Comparison of ENCODE assay signal across 17 cellular contexts in the genomic region with DNA sequence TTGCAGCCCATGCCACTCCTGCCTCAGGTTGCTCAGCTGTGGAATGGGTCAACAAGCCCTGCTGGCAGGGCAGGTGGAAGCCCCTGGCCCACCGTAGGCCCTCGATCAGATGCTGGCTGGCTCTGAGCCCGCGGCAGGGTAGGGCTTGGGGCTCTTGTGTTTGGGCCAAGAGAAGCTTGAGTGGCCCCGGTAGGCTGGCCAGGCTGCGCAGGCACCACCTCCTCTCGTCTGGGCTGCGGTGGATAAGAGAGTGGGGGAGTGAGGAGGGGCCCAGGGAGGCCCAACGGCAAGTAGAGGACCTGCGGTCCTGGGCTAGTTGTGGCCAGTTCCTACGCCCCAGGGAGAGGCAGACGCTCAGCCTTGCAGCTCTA.
DNase-seq lines count a peak whose midpoint lies in the region; ATAC-seq, FAIRE-seq and TF ChIP-seq lines count a peak whose summit lies in the region.
"Had no signal": no experiment of that assay in that cellular context is flagged by ENCODE, and none has a peak within 500 bp of the region (broad histone marks: within the 10 kb centered on the region; RNA-seq: fewer than 3 reads in every experiment).

No MANE protein-coding gene starts in this region.

- H2AFZ ChIP-seq in HepG2 (ENCODE audit: low read length) (no peak overlapping the region), neuronal stem cell (ENCODE audit: low read length) (peak overlapping the region; percentile 89)

- H3K27me3 ChIP-seq in HepG2 (ENCODE audit: control insufficient read depth in 1 of 2, insufficient read depth in 2 of 2, low read length in 2 of 2), result peaks cover 2 to 32% of the 10 kb centered on the region in 2 experiments; a peak in 3 of 5 replicates
- no peaks in the 10 kb centered on the region for H3K27me3 ChIP-seq in right lobe of liver
- peaks cover 0 to 43% (median 7%) of the 10 kb centered on the region in 3 experiments for H3K27me3 ChIP-seq in neuronal stem cell (ENCODE audit: control insufficient read depth in 3 of 3, insufficient read depth in 3 of 3, low read depth in 1 of 3, low read length in 3 of 3)
- H3K27me3 ChIP-seq in aorta (ENCODE audit: control insufficient read depth in 1 of 2, insufficient read depth in 2 of 2, low read length in 1 of 2), result no peaks in the 10 kb centered on the region
- H3K27me3 ChIP-seq: BLaER1 treated with 17β-estradiol and CSF1 and Interleukin-3, amounts not matched to agents 10 nM and 100 nM; Peyer's patch had no signal

- no peaks in the 10 kb centered on the region for H3K79me1 ChIP-seq in neuronal stem cell (ENCODE audit: low read depth, low read length)

- no peak overlapping the region for H3K14ac ChIP-seq in neuronal stem cell (ENCODE audit: low read length)

- ATAC-seq in HepG2, result no peak
- no peak for ATAC-seq in right lobe of liver
- ATAC-seq in aorta (ENCODE audit: low FRiP score), result peak; percentile 16
- ATAC-seq: CD8-positive, alpha-beta T cell had no signal

- H3K4me1 ChIP-seq in HepG2 (ENCODE audit: insufficient read depth, low read length), result no peaks in the 10 kb centered on the region
- H3K4me1 ChIP-seq in right lobe of liver, result no peaks in the 10 kb centered on the region
- peaks cover 10 to 14% of the 10 kb centered on the region in 2 donors for H3K4me1 ChIP-seq in neuronal stem cell (ENCODE audit: control insufficient read depth in 2 of 2, insufficient read depth in 1 of 2, low read depth in 1 of 2, low read length in 2 of 2)
- no peaks in the 10 kb centered on the region for H3K4me1 ChIP-seq in aorta (ENCODE audit: control insufficient read depth in 1 of 2, insufficient read depth in 2 of 2, low read length in 2 of 2)
- H3K4me1 ChIP-seq: Peyer's patch had no signal

- CTCF ChIA-PET in HepG2 (lab: Yijun Ruan, JAX; ENCODE audit: low intra/inter-chr PET ratio, low total read pairs), result interaction anchor here (0.6 to 1.6 kb wide), 4 partner anchors 179 to 376 kb away, joined by 3 to 9 read pairs (median 4); no protein-coding TSS in a partner anchor

- WGBS in HepG2 (ENCODE audit: low lambda C conversion rate), result 54% methylated on average over 9 of the region's 12 CpGs
- WGBS in right lobe of liver (ENCODE audit: insufficient coverage, low coverage, low lambda C conversion rate, missing lambda C conversion rate), result no CpG with 5 or more reads among the region's 12 CpGs
- WGBS in neuronal stem cell (ENCODE audit: extremely low coverage in 2 of 2, insufficient read length in 2 of 2, insufficient replicate concordance in 1 of 2), 2 donors, result no CpG with 5 or more reads among the region's 12 CpGs
- 62 to 63% methylated on average over 12 of the region's 12 CpGs for WGBS in aorta, 2 donors

- TF ChIP-seq RAD21 in HepG2 (CRISPR knock-in tag; IDR thresholded peaks at IDR 0.05), result no peak

- H2BK12ac ChIP-seq in neuronal stem cell (ENCODE audit: low read length), result no peak overlapping the region

- no peak overlapping the region for H2BK120ac ChIP-seq in neuronal stem cell (ENCODE audit: low read depth, low read length)

- peak overlapping the region; percentile 77 for H2BK5ac ChIP-seq in neuronal stem cell (ENCODE audit: low read length)

- H4K20me1 ChIP-seq in HepG2 (ENCODE audit: insufficient read depth, low read length), result no peaks in the 10 kb centered on the region

- TF ChIP-seq POLR2A in HepG2 (IDR thresholded peaks at IDR 0.05; ENCODE audit: insufficient read depth in 1 of 2, low read depth in 2 of 2, low read length in 2 of 2) (no peak), right lobe of liver (IDR thresholded peaks at IDR 0.05) (no peak)

- H3K36me3 ChIP-seq in HepG2 (replicated peaks in 1 of 2; ENCODE audit: control insufficient read depth in 1 of 2, insufficient read depth in 2 of 2, low read length in 2 of 2), result no peaks in the 10 kb centered on the region
- no peaks in the 10 kb centered on the region for H3K36me3 ChIP-seq in right lobe of liver
- H3K36me3 ChIP-seq in neuronal stem cell (replicated peaks in 1 of 2; ENCODE audit: control insufficient read depth in 2 of 2, insufficient read depth in 2 of 2, low read length in 2 of 2), result no peaks in the 10 kb centered on the region
- H3K36me3 ChIP-seq in aorta (ENCODE audit: control insufficient read depth in 1 of 2, insufficient read depth in 2 of 2, low read length in 1 of 2), result no peaks in the 10 kb centered on the region
- H3K36me3 ChIP-seq: BLaER1 treated with 17β-estradiol and CSF1 and Interleukin-3, amounts not matched to agents 10 nM and 100 nM; Peyer's patch had no signal

- H3K18ac ChIP-seq in neuronal stem cell (ENCODE audit: low read length), result peak overlapping the region; percentile 81

- TF ChIP-seq CTCF in HepG2 (CRISPR knock-in tag; IDR thresholded peaks at IDR 0.05) (no peak), right lobe of liver (IDR thresholded peaks at IDR 0.05) (no peak)

- POLR2A ChIA-PET in HepG2 (lab: Yijun Ruan, JAX), result no interaction called here

- H3K27ac ChIP-seq in HepG2 (ENCODE audit: extremely low read length, insufficient read depth, low read length) (no peak overlapping the region), right lobe of liver (no peak overlapping the region), neuronal stem cell (replicated peaks; ENCODE audit: low read length) (no peak overlapping the region), aorta (ENCODE audit: low read depth in 1 of 2, low read length in 2 of 2) (no peak overlapping the region)
- H3K27ac ChIP-seq: BLaER1 treated with 17β-estradiol and CSF1 and Interleukin-3, amounts not matched to agents 10 nM and 100 nM; Peyer's patch; SK-N-MC had no signal

- H3K9ac ChIP-seq in HepG2 (ENCODE audit: insufficient read depth, low read depth, low read length) (no peak overlapping the region), neuronal stem cell (ENCODE audit: low read depth, low read length, poor library complexity) (no peak overlapping the region)
- H3K9ac ChIP-seq: BLaER1 treated with 17β-estradiol and CSF1 and Interleukin-3, amounts not matched to agents 10 nM and 100 nM had no signal

- BruUV-seq in HepG2 (replicated peaks; lab: Mats Ljungman, UMichigan), result no TSS peak

- intact Hi-C loops in HepG2 (cut with micrococcal nuclease; ENCODE audit: unreplicated experiment), result loop anchor here (1.0 kb wide), 1 partner anchor 374 kb away; no protein-coding TSS in a partner anchor
- intact Hi-C loops in right lobe of liver (cut with DNase I), result loop anchor here in 1 of 2 donors (5.0 kb wide), 1 partner anchor 374 kb away; no protein-coding TSS in a partner anchor
- intact Hi-C loops in aorta (cut with DNase I), result no loop called here

- H3K23ac ChIP-seq in neuronal stem cell (ENCODE audit: low read depth, low read length, poor library complexity), result peak overlapping the region; percentile 39

- no peaks in the 10 kb centered on the region for H3K9me3 ChIP-seq in HepG2 (ENCODE audit: low read length)
- H3K9me3 ChIP-seq in right lobe of liver, result no peaks in the 10 kb centered on the region
- H3K9me3 ChIP-seq in neuronal stem cell (replicated peaks in 1 of 2; ENCODE audit: control insufficient read depth in 2 of 2, insufficient read depth in 1 of 2, low read depth in 1 of 2, low read length in 2 of 2), result peaks cover 0 to 2% of the 10 kb centered on the region in 2 donors
- no peaks in the 10 kb centered on the region for H3K9me3 ChIP-seq in aorta (ENCODE audit: control insufficient read depth, low read length)
- H3K9me3 ChIP-seq: BLaER1 treated with 17β-estradiol and CSF1 and Interleukin-3, amounts not matched to agents 10 nM and 100 nM; Peyer's patch had no signal

- DNase-seq in HepG2 (ENCODE audit: low spot score), result no peak
- DNase-seq in right lobe of liver, result no peak
- peak; percentile 29 for DNase-seq in OCI-M1 (lab: John Stamatoyannopoulos, UW)
- DNase-seq in neuronal stem cell (ENCODE audit: low spot score), result no peak
- peak in 1 of 2 donors; percentile 63 for DNase-seq in aorta
- DNase-seq in NCI-H2081 treated with DMSO at 0.1 percent for 48 hours (lab: John Stamatoyannopoulos, UW), result no peak
- no peak for DNase-seq in NCI-H510A treated with DMSO at 0.1 percent for 48 hours (lab: John Stamatoyannopoulos, UW)
- DNase-seq in NK-92 (lab: John Stamatoyannopoulos, UW; ENCODE audit: unreplicated experiment), result no peak
- DNase-seq: AML-193; CD8-positive, alpha-beta T cell; DMS 273 treated with DMSO at 0.1 percent for 48 hours; GOT3; SIG-M5 had no signal

- in situ Hi-C loops in HepG2 (cut with HindIII; ENCODE audit: extremely low pct_ligation_motif_present, low pct_unique_long_range_greater_than_20kb), result loop anchor here (5.0 to 25.0 kb wide), 2 partner anchors 364 to 494 kb away; a partner anchor contains a TSS

- no peak overlapping the region for H3K4ac ChIP-seq in neuronal stem cell (ENCODE audit: low read length)

- H4K91ac ChIP-seq in neuronal stem cell (ENCODE audit: low read depth, low read length, poor library complexity), result no peak overlapping the region

- no peak for FAIRE-seq in HepG2 (lab: Jason Lieb, UNC)
- FAIRE-seq: A204.1 had no signal

- H2AK5ac ChIP-seq in neuronal stem cell (ENCODE audit: low read depth, low read length), result peak overlapping the region; percentile 91

- H3K4me3 ChIP-seq in HepG2 (replicated peaks in 1 of 3; ENCODE audit: insufficient read depth in 1 of 3, low read depth in 2 of 3, low read length in 3 of 3) (no peak overlapping the region), right lobe of liver (no peak overlapping the region), neuronal stem cell (ENCODE audit: low read length in 2 of 2) (no peak overlapping the region), aorta (ENCODE audit: low read length in 2 of 2) (no peak overlapping the region)
- H3K4me3 ChIP-seq: BLaER1 treated with 17β-estradiol and CSF1 and Interleukin-3, amounts not matched to agents 10 nM and 100 nM; Peyer's patch; SK-N-MC had no signal

- H4K8ac ChIP-seq in neuronal stem cell (ENCODE audit: low read depth, low read length), result peak overlapping the region; percentile 50

- peak overlapping the region; percentile 78 for H2BK15ac ChIP-seq in neuronal stem cell (ENCODE audit: low read length)

- H3K79me2 ChIP-seq in HepG2 (ENCODE audit: insufficient read depth, low read length), result no peaks in the 10 kb centered on the region

- no peak overlapping the region for H3K4me2 ChIP-seq in HepG2 (ENCODE audit: low read depth, low read length)
- no peak overlapping the region for H3K4me2 ChIP-seq in neuronal stem cell (ENCODE audit: insufficient read depth, low read length, poor library complexity, severe bottlenecking)
- H3K4me2 ChIP-seq: BLaER1 treated with 17β-estradiol and CSF1 and Interleukin-3, amounts not matched to agents 10 nM and 100 nM had no signal

- TF ChIP-seq EP300 in HepG2 (IDR thresholded peaks at IDR 0.05; ENCODE audit: low read depth in 2 of 2, low read length in 2 of 2) (no peak), HepG2 (CRISPR knock-in tag; IDR thresholded peaks at IDR 0.05; ENCODE audit: borderline replicate concordance) (no peak)

TF ChIP-seq in HepG2, 621 proteins besides CTCF, POLR2A, EP300 and RAD21:
- peak; percentile 37; the same call in 1 of the 2 replicates for TF ChIP-seq ZNF629 (CRISPR knock-in tag; conservative IDR thresholded peaks at IDR 0.05)
- no peak for TF ChIP-seq BCL6 (CRISPR knock-in tag; IDR thresholded peaks at IDR 0.05)
- TF ChIP-seq AGO1 (IDR thresholded peaks at IDR 0.05; ENCODE audit: low read depth, low read length, poor library complexity, severe bottlenecking), result peak; percentile 19
- no peak for TF ChIP-seq ZNF777 (CRISPR knock-in tag; IDR thresholded peaks at IDR 0.05)
